1 cellular context compared by ENCODE assay signal in the genomic region with DNA sequence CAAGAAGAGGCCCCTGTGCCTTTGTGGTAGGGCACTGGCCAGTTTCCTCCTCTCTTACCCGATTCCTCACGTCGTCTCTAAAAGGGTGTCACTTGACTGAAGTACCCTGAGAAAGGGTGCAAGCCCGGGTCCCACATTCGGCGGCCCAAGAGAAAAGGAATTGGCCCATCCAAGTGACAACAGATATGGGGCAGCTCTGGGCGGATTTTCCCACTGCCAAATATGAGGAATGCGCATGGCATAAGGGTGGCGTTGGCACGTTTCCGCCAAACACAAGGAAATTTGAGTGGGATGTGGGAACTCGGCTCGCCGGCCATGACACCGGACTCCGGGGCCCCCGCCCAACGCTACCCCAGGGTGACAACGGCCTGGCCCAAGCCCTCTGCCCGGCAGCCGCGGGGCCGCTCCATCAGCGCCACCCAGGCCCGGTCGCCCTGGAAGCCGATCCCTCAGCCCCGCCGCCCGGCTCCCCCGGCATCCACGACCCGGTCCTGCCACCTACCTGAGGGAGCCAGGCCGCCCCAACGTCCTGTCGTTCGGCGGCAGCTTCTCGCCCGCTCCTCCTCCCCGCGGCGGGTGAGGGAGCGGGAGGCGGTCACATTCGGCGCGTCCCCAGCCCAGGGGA.
TF ChIP-seq lines count a peak whose summit lies in the region.

No MANE protein-coding gene starts in this region.

TF ChIP-seq in HepG2, 621 proteins besides CTCF, POLR2A, EP300 and RAD21 (continued from another document):
- TF ChIP-seq ARID4A (CRISPR knock-in tag; IDR thresholded peaks at IDR 0.05; ENCODE audit: borderline replicate concordance) (no peak), ZNF225 (CRISPR knock-in tag; IDR thresholded peaks at IDR 0.05) (peak; percentile 70), ZNF768 (CRISPR knock-in tag; IDR thresholded peaks at IDR 0.05) (0 out of 2 replicates have a peak, but pooled peaks have one; percentile 10), ZNF839 (CRISPR knock-in tag; IDR thresholded peaks at IDR 0.05; ENCODE audit: borderline replicate concordance) (0 out of 2 replicates have a peak, but pooled peaks have one; percentile 38), IKZF5 (CRISPR knock-in tag; IDR thresholded peaks at IDR 0.05) (no peak), MED13 (CRISPR knock-in tag; IDR thresholded peaks at IDR 0.05) (0 out of 2 replicates have a peak, but pooled peaks have one; percentile 9), AGO2 (optimal IDR thresholded peaks at IDR 0.05; ENCODE audit: low read depth, low read length) (peak; percentile 79), ZMAT5 (CRISPR knock-in tag; IDR thresholded peaks at IDR 0.05; ENCODE audit: borderline replicate concordance, low read depth) (no peak), HDAC1 (CRISPR knock-in tag; IDR thresholded peaks at IDR 0.05) (peak; percentile 10; the same call in 1 of the 2 replicates), TOE1 (CRISPR knock-in tag; IDR thresholded peaks at IDR 0.05) (peak; percentile 2; the same call in 1 of the 2 replicates), ZNF674 (CRISPR knock-in tag; IDR thresholded peaks at IDR 0.05; ENCODE audit: low read depth) (peak; percentile 30; the same call in 1 of the 2 replicates), ZNF431 (CRISPR knock-in tag; IDR thresholded peaks at IDR 0.05; ENCODE audit: borderline replicate concordance, low read depth) (0 out of 2 replicates have a peak, but pooled peaks have one; percentile 30)
- TF ChIP-seq, protein P1, sequence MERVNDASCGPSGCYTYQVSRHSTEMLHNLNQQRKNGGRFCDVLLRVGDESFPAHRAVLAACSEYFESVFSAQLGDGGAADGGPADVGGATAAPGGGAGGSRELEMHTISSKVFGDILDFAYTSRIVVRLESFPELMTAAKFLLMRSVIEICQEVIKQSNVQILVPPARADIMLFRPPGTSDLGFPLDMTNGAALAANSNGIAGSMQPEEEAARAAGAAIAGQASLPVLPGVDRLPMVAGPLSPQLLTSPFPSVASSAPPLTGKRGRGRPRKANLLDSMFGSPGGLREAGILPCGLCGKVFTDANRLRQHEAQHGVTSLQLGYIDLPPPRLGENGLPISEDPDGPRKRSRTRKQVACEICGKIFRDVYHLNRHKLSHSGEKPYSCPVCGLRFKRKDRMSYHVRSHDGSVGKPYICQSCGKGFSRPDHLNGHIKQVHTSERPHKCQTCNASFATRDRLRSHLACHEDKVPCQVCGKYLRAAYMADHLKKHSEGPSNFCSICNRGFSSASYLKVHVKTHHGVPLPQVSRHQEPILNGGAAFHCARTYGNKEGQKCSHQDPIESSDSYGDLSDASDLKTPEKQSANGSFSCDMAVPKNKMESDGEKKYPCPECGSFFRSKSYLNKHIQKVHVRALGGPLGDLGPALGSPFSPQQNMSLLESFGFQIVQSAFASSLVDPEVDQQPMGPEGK (CRISPR knock-in tag; IDR thresholded peaks at IDR 0.05): 0 out of 2 replicates have a peak, but pooled peaks have one; percentile 9
- TF ChIP-seq, protein P2, sequence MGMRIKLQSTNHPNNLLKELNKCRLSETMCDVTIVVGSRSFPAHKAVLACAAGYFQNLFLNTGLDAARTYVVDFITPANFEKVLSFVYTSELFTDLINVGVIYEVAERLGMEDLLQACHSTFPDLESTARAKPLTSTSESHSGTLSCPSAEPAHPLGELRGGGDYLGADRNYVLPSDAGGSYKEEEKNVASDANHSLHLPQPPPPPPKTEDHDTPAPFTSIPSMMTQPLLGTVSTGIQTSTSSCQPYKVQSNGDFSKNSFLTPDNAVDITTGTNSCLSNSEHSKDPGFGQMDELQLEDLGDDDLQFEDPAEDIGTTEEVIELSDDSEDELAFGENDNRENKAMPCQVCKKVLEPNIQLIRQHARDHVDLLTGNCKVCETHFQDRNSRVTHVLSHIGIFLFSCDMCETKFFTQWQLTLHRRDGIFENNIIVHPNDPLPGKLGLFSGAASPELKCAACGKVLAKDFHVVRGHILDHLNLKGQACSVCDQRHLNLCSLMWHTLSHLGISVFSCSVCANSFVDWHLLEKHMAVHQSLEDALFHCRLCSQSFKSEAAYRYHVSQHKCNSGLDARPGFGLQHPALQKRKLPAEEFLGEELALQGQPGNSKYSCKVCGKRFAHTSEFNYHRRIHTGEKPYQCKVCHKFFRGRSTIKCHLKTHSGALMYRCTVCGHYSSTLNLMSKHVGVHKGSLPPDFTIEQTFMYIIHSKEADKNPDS (CRISPR knock-in tag; IDR thresholded peaks at IDR 0.05): 0 out of 2 replicates have a peak, but pooled peaks have one; percentile 15
- TF ChIP-seq, protein P3, sequence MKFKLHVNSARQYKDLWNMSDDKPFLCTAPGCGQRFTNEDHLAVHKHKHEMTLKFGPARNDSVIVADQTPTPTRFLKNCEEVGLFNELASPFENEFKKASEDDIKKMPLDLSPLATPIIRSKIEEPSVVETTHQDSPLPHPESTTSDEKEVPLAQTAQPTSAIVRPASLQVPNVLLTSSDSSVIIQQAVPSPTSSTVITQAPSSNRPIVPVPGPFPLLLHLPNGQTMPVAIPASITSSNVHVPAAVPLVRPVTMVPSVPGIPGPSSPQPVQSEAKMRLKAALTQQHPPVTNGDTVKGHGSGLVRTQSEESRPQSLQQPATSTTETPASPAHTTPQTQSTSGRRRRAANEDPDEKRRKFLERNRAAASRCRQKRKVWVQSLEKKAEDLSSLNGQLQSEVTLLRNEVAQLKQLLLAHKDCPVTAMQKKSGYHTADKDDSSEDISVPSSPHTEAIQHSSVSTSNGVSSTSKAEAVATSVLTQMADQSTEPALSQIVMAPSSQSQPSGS (CRISPR knock-in tag; IDR thresholded peaks at IDR 0.05): no peak
- TF ChIP-seq, protein P4, sequence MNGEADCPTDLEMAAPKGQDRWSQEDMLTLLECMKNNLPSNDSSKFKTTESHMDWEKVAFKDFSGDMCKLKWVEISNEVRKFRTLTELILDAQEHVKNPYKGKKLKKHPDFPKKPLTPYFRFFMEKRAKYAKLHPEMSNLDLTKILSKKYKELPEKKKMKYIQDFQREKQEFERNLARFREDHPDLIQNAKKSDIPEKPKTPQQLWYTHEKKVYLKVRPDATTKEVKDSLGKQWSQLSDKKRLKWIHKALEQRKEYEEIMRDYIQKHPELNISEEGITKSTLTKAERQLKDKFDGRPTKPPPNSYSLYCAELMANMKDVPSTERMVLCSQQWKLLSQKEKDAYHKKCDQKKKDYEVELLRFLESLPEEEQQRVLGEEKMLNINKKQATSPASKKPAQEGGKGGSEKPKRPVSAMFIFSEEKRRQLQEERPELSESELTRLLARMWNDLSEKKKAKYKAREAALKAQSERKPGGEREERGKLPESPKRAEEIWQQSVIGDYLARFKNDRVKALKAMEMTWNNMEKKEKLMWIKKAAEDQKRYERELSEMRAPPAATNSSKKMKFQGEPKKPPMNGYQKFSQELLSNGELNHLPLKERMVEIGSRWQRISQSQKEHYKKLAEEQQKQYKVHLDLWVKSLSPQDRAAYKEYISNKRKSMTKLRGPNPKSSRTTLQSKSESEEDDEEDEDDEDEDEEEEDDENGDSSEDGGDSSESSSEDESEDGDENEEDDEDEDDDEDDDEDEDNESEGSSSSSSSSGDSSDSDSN (CRISPR knock-in tag; IDR thresholded peaks at IDR 0.05): peak; percentile 91; the same call in 1 of the 2 replicates
